Comparison of ENCODE assay signal across 8 cellular contexts in the genomic region with DNA sequence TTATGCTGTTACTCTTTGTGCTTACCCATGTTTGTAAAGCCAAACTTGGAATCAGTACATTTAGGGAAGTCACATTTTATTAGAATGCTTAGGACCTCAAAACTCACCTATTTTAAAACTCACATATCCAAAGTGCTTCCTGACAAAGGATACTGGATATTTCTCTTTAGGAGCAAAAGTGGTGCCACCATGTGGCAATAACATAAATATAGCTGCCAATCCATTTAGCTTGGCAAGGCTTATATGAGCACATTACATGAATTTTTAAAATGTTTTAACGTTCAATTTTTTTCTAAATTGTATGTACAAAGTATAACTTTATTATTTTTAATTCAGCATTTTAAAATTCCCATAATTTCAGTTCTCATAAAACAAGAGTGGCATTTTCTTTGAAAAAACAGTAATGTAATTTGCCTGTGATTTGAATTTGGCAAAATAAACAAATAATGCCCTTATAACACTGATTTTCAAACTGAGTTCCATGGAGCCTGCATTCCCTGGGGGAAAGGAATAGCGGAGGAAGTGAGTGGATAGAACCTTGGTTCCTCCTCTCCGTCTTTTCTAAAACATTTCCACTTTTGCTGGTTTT.
DNase-seq lines count a peak whose midpoint lies in the region; ATAC-seq and TF ChIP-seq lines count a peak whose summit lies in the region.

No MANE protein-coding gene starts in this region.

- DNase-seq in AG04449 (ENCODE audit: low read depth, low spot score) (no peak), H7 (peak; percentile 19), Panc1 (ENCODE audit: low read depth, low spot score) (no peak), foreskin fibroblast (peak; percentile 22 to 67), testis (peak; percentile 27)
- DNase-seq in effector CD8-positive, alpha-beta T cell (lab: John Stamatoyannopoulos, UW), result no peak
- no peak for DNase-seq in activated CD4-positive, alpha-beta T cell treated with anti-CD3 and anti-CD28 coated beads, Interleukin-2, amount 50 U/mL, for 4 hours

- in situ Hi-C loops in Panc1 (cut with HindIII; ENCODE audit: low pct_unique_long_range_greater_than_20kb, low sequenced_read_pairs), result no loop called here

- H3K9me3 ChIP-seq in Panc1 (ENCODE audit: control insufficient read depth, insufficient read depth, low read depth, low read length), result no peaks in the 10 kb centered on the region; the same call in 1 of the 2 replicates
- H3K9me3 ChIP-seq in testis, result no peaks in the 10 kb centered on the region

- WGBS in testis, 2 donors, result 44 to 48% methylated on average over 3 of the region's 3 CpGs

- TF ChIP-seq POLR2A in testis (IDR thresholded peaks at IDR 0.05), result no peak

- TF ChIP-seq CTCF in AG04449 (IDR thresholded peaks at IDR 0.05; ENCODE audit: insufficient read depth, low read length, missing control alignments), result peak; percentile 19
- TF ChIP-seq CTCF in Panc1 (IDR thresholded peaks at IDR 0.05), result peak; percentile 73; the same call in 1 of the 2 replicates
- peak; percentile 32 for TF ChIP-seq CTCF in foreskin fibroblast (IDR thresholded peaks at IDR 0.05; ENCODE audit: low read depth, low read length)
- peak in 2 of 3 experiments; percentile 31 to 38 for TF ChIP-seq CTCF in testis (IDR thresholded peaks at IDR 0.05)

- intact Hi-C loops in Panc1 (cut with micrococcal nuclease; ENCODE audit: unreplicated experiment) (loop anchor here (2.0 kb wide), 1 partner anchor 218 kb away; no protein-coding TSS in a partner anchor), testis (cut with DNase I; ENCODE audit: low total_unique reads) (loop anchor here (10.0 kb wide), 1 partner anchor 216 kb away; no protein-coding TSS in a partner anchor)

- POLR2A ChIA-PET in AG04449 (lab: Yijun Ruan, JAX), result no interaction called here
- POLR2A ChIA-PET in Panc1 (lab: Charles Lee), result no interaction called here

- BruUV-seq in Panc1 (replicated peaks; lab: Mats Ljungman, UMichigan), result no TSS peak

- H3K36me3 ChIP-seq in H7 (replicated peaks; ENCODE audit: control insufficient read depth, insufficient read depth, low read length) (no peaks in the 10 kb centered on the region), Panc1 (ENCODE audit: control insufficient read depth, insufficient read depth, low read length) (no peaks in the 10 kb centered on the region), testis (ENCODE audit: low read depth, missing control alignments) (no peaks in the 10 kb centered on the region)

- no peak overlapping the region for H3K4me3 ChIP-seq in AG04449 (ENCODE audit: low read depth, low read length)
- no peak overlapping the region for H3K4me3 ChIP-seq in H7 (ENCODE audit: insufficient read depth, low read depth, low read length)
- no peak overlapping the region for H3K4me3 ChIP-seq in Panc1 (ENCODE audit: low read depth in 2 of 2, low read length in 2 of 2)
- no peak overlapping the region for H3K4me3 ChIP-seq in foreskin fibroblast (ENCODE audit: low read depth in 1 of 2, low read length in 2 of 2)
- H3K4me3 ChIP-seq in testis, result no peak overlapping the region

- H3K27me3 ChIP-seq in H7 (ENCODE audit: control insufficient read depth, insufficient read depth, low read length), result no peaks in the 10 kb centered on the region
- no peaks in the 10 kb centered on the region for H3K27me3 ChIP-seq in Panc1 (ENCODE audit: control insufficient read depth, insufficient read depth, low read length)
- H3K27me3 ChIP-seq in testis, result no peaks in the 10 kb centered on the region

- H3K27ac ChIP-seq in Panc1 (ENCODE audit: low read length) (peak overlapping the region; percentile 64), testis (no peak overlapping the region)

- CTCF ChIA-PET in AG04449 (lab: Yijun Ruan, JAX) (interaction anchor here (0.6 to 15.5 kb wide), 25 partner anchors 8 to 248 kb away, joined by 3 to 382 read pairs (median 5); no protein-coding TSS in a partner anchor), Panc1 (lab: Charles Lee) (interaction anchor here (0.6 to 2.8 kb wide), 10 partner anchors 34 to 1720 kb away, joined by 3 to 43 read pairs (median 4); no protein-coding TSS in a partner anchor)

- H3K4me1 ChIP-seq in Panc1 (ENCODE audit: control insufficient read depth, insufficient read depth, low read length) (peaks cover 6% of the 10 kb centered on the region), testis (no peaks in the 10 kb centered on the region)

- ATAC-seq in Panc1 (peak; percentile 87), HG02970 (IDR thresholded peaks at IDR 0.05; ENCODE audit: low FRiP score, unreplicated experiment) (no peak)

Comparison
In these comparisons a context has a peak if more than half of its experiments do, and no peak if none do; other contexts are left out.
1. DNase-seq: peak in H7 (single experiment), foreskin fibroblast (2 of 2) and testis (single experiment); none in AG04449 (single experiment), Panc1 (single experiment), effector CD8-positive, alpha-beta T cell (single experiment) and activated CD4-positive, alpha-beta T cell treated with anti-CD3 and anti-CD28 coated beads, Interleukin-2, amount 50 U/mL, for 4 hours (0 of 2).
2. CTCF ChIP-seq: peak in every context shown above with its lines; median percentile 73 in Panc1; 34 in testis; 32 in foreskin fibroblast; 19 in AG04449.